Comparison of ENCODE assay signal across 2 cellular contexts in genomic region chr11:76169473-76169881, GRCh38.
TF ChIP-seq lines count a peak whose summit lies in the region.

No MANE protein-coding gene starts in this region.

TF ChIP-seq in SK-N-SH, 30 proteins besides CTCF, POLR2A, EP300 and RAD21 (continued from another document):
- no peak for TF ChIP-seq JUND (IDR thresholded peaks at IDR 0.05)
- TF ChIP-seq, protein P1, sequence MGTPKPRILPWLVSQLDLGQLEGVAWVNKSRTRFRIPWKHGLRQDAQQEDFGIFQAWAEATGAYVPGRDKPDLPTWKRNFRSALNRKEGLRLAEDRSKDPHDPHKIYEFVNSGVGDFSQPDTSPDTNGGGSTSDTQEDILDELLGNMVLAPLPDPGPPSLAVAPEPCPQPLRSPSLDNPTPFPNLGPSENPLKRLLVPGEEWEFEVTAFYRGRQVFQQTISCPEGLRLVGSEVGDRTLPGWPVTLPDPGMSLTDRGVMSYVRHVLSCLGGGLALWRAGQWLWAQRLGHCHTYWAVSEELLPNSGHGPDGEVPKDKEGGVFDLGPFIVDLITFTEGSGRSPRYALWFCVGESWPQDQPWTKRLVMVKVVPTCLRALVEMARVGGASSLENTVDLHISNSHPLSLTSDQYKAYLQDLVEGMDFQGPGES (IDR thresholded peaks at IDR 0.05; ENCODE audit: low read depth, low read length) = no peak
- TF ChIP-seq TAF1 (IDR thresholded peaks at IDR 0.05; ENCODE audit: borderline replicate concordance, low read depth, low read length) = no peak
- TF ChIP-seq NFIC (IDR thresholded peaks at IDR 0.05; ENCODE audit: borderline replicate concordance) = no peak
- no peak for TF ChIP-seq FOSL2 (IDR thresholded peaks at IDR 0.05; ENCODE audit: borderline replicate concordance, low read depth)
- no peak for TF ChIP-seq NRF1 (IDR thresholded peaks at IDR 0.05; ENCODE audit: low read depth, low read length)
- no peak for TF ChIP-seq MEF2A (IDR thresholded peaks at IDR 0.05; ENCODE audit: borderline replicate concordance, low read depth)
- TF ChIP-seq, protein P2, sequence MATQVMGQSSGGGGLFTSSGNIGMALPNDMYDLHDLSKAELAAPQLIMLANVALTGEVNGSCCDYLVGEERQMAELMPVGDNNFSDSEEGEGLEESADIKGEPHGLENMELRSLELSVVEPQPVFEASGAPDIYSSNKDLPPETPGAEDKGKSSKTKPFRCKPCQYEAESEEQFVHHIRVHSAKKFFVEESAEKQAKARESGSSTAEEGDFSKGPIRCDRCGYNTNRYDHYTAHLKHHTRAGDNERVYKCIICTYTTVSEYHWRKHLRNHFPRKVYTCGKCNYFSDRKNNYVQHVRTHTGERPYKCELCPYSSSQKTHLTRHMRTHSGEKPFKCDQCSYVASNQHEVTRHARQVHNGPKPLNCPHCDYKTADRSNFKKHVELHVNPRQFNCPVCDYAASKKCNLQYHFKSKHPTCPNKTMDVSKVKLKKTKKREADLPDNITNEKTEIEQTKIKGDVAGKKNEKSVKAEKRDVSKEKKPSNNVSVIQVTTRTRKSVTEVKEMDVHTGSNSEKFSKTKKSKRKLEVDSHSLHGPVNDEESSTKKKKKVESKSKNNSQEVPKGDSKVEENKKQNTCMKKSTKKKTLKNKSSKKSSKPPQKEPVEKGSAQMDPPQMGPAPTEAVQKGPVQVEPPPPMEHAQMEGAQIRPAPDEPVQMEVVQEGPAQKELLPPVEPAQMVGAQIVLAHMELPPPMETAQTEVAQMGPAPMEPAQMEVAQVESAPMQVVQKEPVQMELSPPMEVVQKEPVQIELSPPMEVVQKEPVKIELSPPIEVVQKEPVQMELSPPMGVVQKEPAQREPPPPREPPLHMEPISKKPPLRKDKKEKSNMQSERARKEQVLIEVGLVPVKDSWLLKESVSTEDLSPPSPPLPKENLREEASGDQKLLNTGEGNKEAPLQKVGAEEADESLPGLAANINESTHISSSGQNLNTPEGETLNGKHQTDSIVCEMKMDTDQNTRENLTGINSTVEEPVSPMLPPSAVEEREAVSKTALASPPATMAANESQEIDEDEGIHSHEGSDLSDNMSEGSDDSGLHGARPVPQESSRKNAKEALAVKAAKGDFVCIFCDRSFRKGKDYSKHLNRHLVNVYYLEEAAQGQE (IDR thresholded peaks at IDR 0.05; ENCODE audit: low read depth, low read length) = no peak
- TF ChIP-seq GATA2 (CRISPR knock-in tag; IDR thresholded peaks at IDR 0.05) = no peak
- TF ChIP-seq TCF12 (IDR thresholded peaks at IDR 0.05) = no peak
- TF ChIP-seq EZH2phosphoT487 (IDR thresholded peaks at IDR 0.05; ENCODE audit: borderline replicate concordance, low read depth) = no peak
- TF ChIP-seq, protein P3, sequence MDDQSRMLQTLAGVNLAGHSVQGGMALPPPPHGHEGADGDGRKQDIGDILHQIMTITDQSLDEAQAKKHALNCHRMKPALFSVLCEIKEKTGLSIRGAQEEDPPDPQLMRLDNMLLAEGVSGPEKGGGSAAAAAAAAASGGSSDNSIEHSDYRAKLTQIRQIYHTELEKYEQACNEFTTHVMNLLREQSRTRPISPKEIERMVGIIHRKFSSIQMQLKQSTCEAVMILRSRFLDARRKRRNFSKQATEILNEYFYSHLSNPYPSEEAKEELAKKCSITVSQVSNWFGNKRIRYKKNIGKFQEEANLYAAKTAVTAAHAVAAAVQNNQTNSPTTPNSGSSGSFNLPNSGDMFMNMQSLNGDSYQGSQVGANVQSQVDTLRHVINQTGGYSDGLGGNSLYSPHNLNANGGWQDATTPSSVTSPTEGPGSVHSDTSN (IDR thresholded peaks at IDR 0.05) = no peak
- TF ChIP-seq TEAD4 (IDR thresholded peaks at IDR 0.05; ENCODE audit: borderline replicate concordance, insufficient read depth) = no peak
- no peak for TF ChIP-seq FOXM1 (IDR thresholded peaks at IDR 0.05; ENCODE audit: low read depth)
- TF ChIP-seq CHD2 (IDR thresholded peaks at IDR 0.05; ENCODE audit: low read length, partially characterized antibody) = no peak
- TF ChIP-seq ELF1 (IDR thresholded peaks at IDR 0.05) = no peak
- no peak for TF ChIP-seq YY1 (IDR thresholded peaks at IDR 0.05; ENCODE audit: low read depth)

TF ChIP-seq in SK-N-SH treated with all-trans-retinoic acid at 6 μM for 48 hours, 23 proteins besides CTCF, POLR2A, EP300 and RAD21 (continued from another document):
- TF ChIP-seq TSHZ2 (CRISPR knock-in tag; IDR thresholded peaks at IDR 0.05) = no peak
- no peak for TF ChIP-seq ZFP30 (CRISPR knock-in tag; IDR thresholded peaks at IDR 0.05)
- TF ChIP-seq SNAI2 (CRISPR knock-in tag; IDR thresholded peaks at IDR 0.05) = no peak
- no peak for TF ChIP-seq GLIS3 (CRISPR knock-in tag; IDR thresholded peaks at IDR 0.05)
- no peak for TF ChIP-seq PPARA (CRISPR knock-in tag; IDR thresholded peaks at IDR 0.05; ENCODE audit: borderline replicate concordance)
- TF ChIP-seq CSRNP3 (CRISPR knock-in tag; IDR thresholded peaks at IDR 0.05) = no peak
- no peak for TF ChIP-seq PATZ1 (CRISPR knock-in tag; IDR thresholded peaks at IDR 0.05; ENCODE audit: borderline replicate concordance)
TF ChIP-seq in SK-N-SH treated with all-trans-retinoic acid at 6 μM for 48 hours: peak in this region for 0.
